In genomic region chr6:71349395-71349794, GRCh38 we compare ENCODE assay signal across 8 cellular contexts.
DNase-seq lines count a peak whose midpoint lies in the region; ATAC-seq and TF ChIP-seq lines count a peak whose summit lies in the region.

No MANE protein-coding gene starts in this region.

- no peaks in the 10 kb centered on the region for H3K9me3 Mint-ChIP-seq in activated CD4-positive, alpha-beta T cell treated with anti-CD3 and anti-CD28 coated beads for 36 hours (ENCODE audit: low read depth)

- H3K27ac Mint-ChIP-seq in activated CD4-positive, alpha-beta T cell treated with anti-CD3 and anti-CD28 coated beads for 36 hours, result no peak overlapping the region

- POLR2A ChIA-PET in activated CD4-positive, alpha-beta T cell treated with anti-CD3 and anti-CD28 coated beads for 36 hours (lab: Charles Lee), result no interaction called here

- WGBS in stomach, 5 donors, result 13 to 23% (median 17%) methylated on average over 3 of the region's 3 CpGs

- H3K4me1 Mint-ChIP-seq in activated CD4-positive, alpha-beta T cell treated with anti-CD3 and anti-CD28 coated beads for 36 hours, result peaks cover 6% of the 10 kb centered on the region

- TF ChIP-seq POLR2A in stomach (IDR thresholded peaks at IDR 0.05), result no peak

- CTCF ChIA-PET in activated CD4-positive, alpha-beta T cell treated with anti-CD3 and anti-CD28 coated beads for 36 hours (lab: Charles Lee), result interaction anchor here (2.2 kb wide), 1 partner anchor 159 kb away, joined by 8 read pairs; no protein-coding TSS in a partner anchor

- H3K27ac ChIP-seq in HL-60 (replicated peaks) (no peak overlapping the region), SK-N-MC (peak overlapping the region; percentile 91; the same call in 1 of the 2 replicates), stomach (peak overlapping the region in 2 of 5 donors; percentile 57 to 62)

- H3K36me3 Mint-ChIP-seq in activated CD4-positive, alpha-beta T cell treated with anti-CD3 and anti-CD28 coated beads for 36 hours (ENCODE audit: low read depth), result no peaks in the 10 kb centered on the region

- peak overlapping the region; percentile 41 for H3K9ac ChIP-seq in SK-N-MC (ENCODE audit: insufficient read length)

- no peaks in the 10 kb centered on the region for H3K27me3 Mint-ChIP-seq in activated CD4-positive, alpha-beta T cell treated with anti-CD3 and anti-CD28 coated beads for 36 hours

- H3K4me3 ChIP-seq in HL-60 (replicated peaks; ENCODE audit: insufficient read depth, low read length), result no peak overlapping the region
- no peak overlapping the region for H3K4me3 ChIP-seq in SK-N-MC
- no peak overlapping the region for H3K4me3 ChIP-seq in fibroblast of villous mesenchyme (ENCODE audit: low read depth, low read length)
- no peak overlapping the region for H3K4me3 ChIP-seq in stomach

- H3K36me3 ChIP-seq in SK-N-MC (ENCODE audit: insufficient read depth, low read length) (no peaks in the 10 kb centered on the region), stomach (no peaks in the 10 kb centered on the region)

- TF ChIP-seq CTCF in HL-60 (IDR thresholded peaks at IDR 0.05; ENCODE audit: insufficient read depth, low read length), result peak; percentile 17
- TF ChIP-seq CTCF in fibroblast of villous mesenchyme (IDR thresholded peaks at IDR 0.05; ENCODE audit: insufficient read depth, low read depth, low read length), result peak; percentile 68
- TF ChIP-seq CTCF in stomach (IDR thresholded peaks at IDR 0.05), result peak in 4 of 7 experiments; percentile 43 to 65 (median 56)

- TF ChIP-seq EP300 in stomach (IDR thresholded peaks at IDR 0.05), result no peak

- peak; percentile 65 for DNase-seq in CD1c-positive myeloid dendritic cell (ENCODE audit: extremely low spot score)
- DNase-seq in HL-60 (ENCODE audit: low read depth in 1 of 2, low spot score in 1 of 2), result peak in 1 of 2 experiments; percentile 5
- no peak for DNase-seq in SK-N-MC (ENCODE audit: low read depth, low spot score)
- peak; percentile 58 for DNase-seq in fibroblast of villous mesenchyme (ENCODE audit: low read depth)
- DNase-seq in stomach, result no peak
- DNase-seq in activated gamma-delta T cell (lab: John Stamatoyannopoulos, UW), result no peak
- no peak for DNase-seq in activated CD4-positive, alpha-beta T cell treated with anti-CD3 and anti-CD28 coated beads for 36 hours

- no peaks in the 10 kb centered on the region for H3K27me3 ChIP-seq in HL-60 (ENCODE audit: insufficient read depth, poor library complexity, severe bottlenecking)
- H3K27me3 ChIP-seq in stomach, result no peaks in the 10 kb centered on the region

- no peak overlapping the region for H3K4me3 Mint-ChIP-seq in activated CD4-positive, alpha-beta T cell treated with anti-CD3 and anti-CD28 coated beads for 36 hours

- H3K9me3 ChIP-seq in SK-N-MC (ENCODE audit: low read depth, low read length) (no peaks in the 10 kb centered on the region), stomach (no peaks in the 10 kb centered on the region)

- ATAC-seq in GM21528 (IDR thresholded peaks at IDR 0.05; ENCODE audit: low FRiP score, unreplicated experiment), result no peak
- ATAC-seq in activated CD4-positive, alpha-beta T cell treated with anti-CD3 and anti-CD28 coated beads for 36 hours, result no peak

- intact Hi-C loops in stomach (cut with DNase I; ENCODE audit: low total_unique reads), result loop anchor here (10.0 kb wide), 1 partner anchor 155 kb away; no protein-coding TSS in a partner anchor
- intact Hi-C loops in activated CD4-positive, alpha-beta T cell treated with anti-CD3 and anti-CD28 coated beads for 36 hours (cut with DNase I, micrococcal nuclease), result loop anchor here (1.0 to 2.0 kb wide), 2 partner anchors 61 to 159 kb away; partner anchors contain the start of gene OGFRL1 (in 1 of the 2)

- H3K4me1 ChIP-seq in stomach, result peaks cover 0 to 25% (median 10%) of the 10 kb centered on the region in 4 donors

Comparison
In these comparisons a context has a peak if more than half of its experiments do, and no peak if none do; other contexts are left out.
1. DNase-seq: peak in CD1c-positive myeloid dendritic cell (single experiment) and fibroblast of villous mesenchyme (single experiment); none in SK-N-MC (single experiment), stomach (single experiment), activated gamma-delta T cell (single experiment) and activated CD4-positive, alpha-beta T cell treated with anti-CD3 and anti-CD28 coated beads for 36 hours (single experiment).
2. CTCF ChIP-seq: peak in every context shown above with its lines; median percentile 68 in fibroblast of villous mesenchyme; 56 in stomach; 17 in HL-60.